ENCODE assay signal across 20 cellular contexts in the genomic region with DNA sequence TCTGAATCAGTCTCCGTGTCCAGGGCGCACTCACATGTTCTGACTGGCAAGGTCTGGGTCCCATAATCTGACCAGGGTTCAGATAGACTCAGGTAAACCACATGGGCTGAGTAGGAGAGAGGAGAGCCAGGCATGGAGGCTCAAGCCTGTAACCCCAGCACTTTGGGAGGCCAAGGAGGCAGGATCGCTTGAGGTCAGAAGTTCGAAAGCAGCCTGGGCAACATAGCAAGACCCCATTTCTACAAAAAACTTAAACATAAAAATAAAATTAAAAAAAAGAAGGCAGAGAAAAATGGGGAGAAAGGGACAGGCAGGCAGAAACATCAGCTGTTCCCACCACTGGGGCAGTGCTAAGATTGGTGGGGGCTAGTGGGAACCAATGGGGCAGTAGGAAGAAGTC. TPM values are rescaled to one million over a fixed set of nuclear protein-coding genes. Genes with fewer than 3 reads are reported as not detected.
DNase-seq lines count a peak whose midpoint lies in the region; ATAC-seq and TF ChIP-seq lines count a peak whose summit lies in the region.
"Had no signal": no experiment of that assay in that cellular context is flagged by ENCODE, and none has a peak within 500 bp of the region (broad histone marks: within the 10 kb centered on the region; RNA-seq: fewer than 3 reads in every experiment).

No MANE protein-coding gene starts in this region.

- CTCF ChIA-PET in MCF 10A (lab: Yijun Ruan, JAX): interaction anchor here (1.0 kb wide), 1 partner anchor 11 kb away, joined by 4 read pairs; no protein-coding TSS in a partner anchor
- CTCF ChIA-PET in RWPE1 (lab: Yijun Ruan, JAX): no interaction called here

- no peak overlapping the region for H3K27ac Mint-ChIP-seq in MCF 10A (ENCODE audit: low read depth, unreplicated experiment)
- H3K27ac Mint-ChIP-seq in effector memory CD8-positive, alpha-beta T cell: peak overlapping the region; percentile 12 to 73
- H3K27ac Mint-ChIP-seq in stimulated activated effector memory CD8-positive, alpha-beta T cell treated with anti-CD3 and anti-CD28 coated beads, Interleukin-12 subunit alpha, Interleukin-12 subunit beta, amount 100 ng/mL, for 72 hours: peak overlapping the region; percentile 41
- H3K27ac Mint-ChIP-seq: CD4-positive, alpha-beta T cell had no signal

- H3K27ac ChIP-seq in breast epithelium (no peak overlapping the region), RWPE1 (peak overlapping the region; percentile 30)
- H3K27ac ChIP-seq: BLaER1, KMS-11 had no signal

- no peaks in the 10 kb centered on the region for H3K9me3 Mint-ChIP-seq in MCF 10A (ENCODE audit: unreplicated experiment)
- no peaks in the 10 kb centered on the region for H3K9me3 Mint-ChIP-seq in effector memory CD8-positive, alpha-beta T cell
- H3K9me3 Mint-ChIP-seq in stimulated activated effector memory CD8-positive, alpha-beta T cell treated with anti-CD3 and anti-CD28 coated beads, Interleukin-12 subunit alpha, Interleukin-12 subunit beta, amount 100 ng/mL, for 72 hours: no peaks in the 10 kb centered on the region
- H3K9me3 Mint-ChIP-seq: CD4-positive, alpha-beta T cell had no signal

- H3K36me3 Mint-ChIP-seq in MCF 10A (ENCODE audit: insufficient read depth, unreplicated experiment): peaks cover 88% of the 10 kb centered on the region
- H3K36me3 Mint-ChIP-seq in effector memory CD8-positive, alpha-beta T cell (ENCODE audit: insufficient read depth): peaks cover 68% of the 10 kb centered on the region
- H3K36me3 Mint-ChIP-seq in stimulated activated effector memory CD8-positive, alpha-beta T cell treated with anti-CD3 and anti-CD28 coated beads, Interleukin-12 subunit alpha, Interleukin-12 subunit beta, amount 100 ng/mL, for 72 hours: peaks cover 86% of the 10 kb centered on the region

- peak overlapping the region; percentile 18 for H3K4me3 Mint-ChIP-seq in MCF 10A (ENCODE audit: unreplicated experiment)
- H3K4me3 Mint-ChIP-seq in effector memory CD8-positive, alpha-beta T cell: no peak overlapping the region
- no peak overlapping the region for H3K4me3 Mint-ChIP-seq in stimulated activated effector memory CD8-positive, alpha-beta T cell treated with anti-CD3 and anti-CD28 coated beads, Interleukin-12 subunit alpha, Interleukin-12 subunit beta, amount 100 ng/mL, for 72 hours
- H3K4me3 Mint-ChIP-seq: CD4-positive, alpha-beta T cell had no signal

- BruUV-seq in MCF 10A (replicated peaks; lab: Mats Ljungman, UMichigan): no TSS peak

- intact Hi-C loops in MCF 10A (cut with micrococcal nuclease): no loop called here
- intact Hi-C loops in breast epithelium (cut with DNase I; ENCODE audit: low total_unique reads): no loop called here

- TF ChIP-seq CTCF in MCF 10A (IDR thresholded peaks at IDR 0.05; ENCODE audit: unreplicated experiment): no peak
- TF ChIP-seq CTCF in breast epithelium (IDR thresholded peaks at IDR 0.05): no peak
- no peak for TF ChIP-seq CTCF in RWPE1 (conservative IDR thresholded peaks at IDR 0.05; ENCODE audit: low read depth)

- DNase-seq in MCF 10A (ENCODE audit: unreplicated experiment) (no peak), breast epithelium (ENCODE audit: low spot score in 2 of 2) (no peak), RWPE1 (ENCODE audit: low spot score) (no peak), NCI-H1417 treated with DMSO at 0.1 percent for 48 hours (lab: John Stamatoyannopoulos, UW) (no peak), iPS-NIHi11 (ENCODE audit: low spot score) (no peak)
- no peak for DNase-seq in effector memory CD8-positive, alpha-beta T cell
- no peak for DNase-seq in stimulated activated effector memory CD8-positive, alpha-beta T cell treated with anti-CD3 and anti-CD28 coated beads, Interleukin-12 subunit alpha, Interleukin-12 subunit beta, amount 100 ng/mL, for 72 hours (ENCODE audit: low spot score in 2 of 2)
- DNase-seq: CD4-positive, alpha-beta T cell; COR-L47; DMS79; NCI-H1105; NCI-H2081; NCI-H2171; NCI-H524 treated with DMSO at 0.1 percent for 48 hours; NCI-H82 had no signal

- H3K9me3 ChIP-seq in breast epithelium: no peaks in the 10 kb centered on the region
- H3K9me3 ChIP-seq: BLaER1 had no signal

- ATAC-seq in effector memory CD8-positive, alpha-beta T cell (replicated peaks): no peak
- no peak for ATAC-seq in stimulated activated effector memory CD8-positive, alpha-beta T cell treated with anti-CD3 and anti-CD28 coated beads, Interleukin-12 subunit alpha, Interleukin-12 subunit beta, amount 100 ng/mL, for 72 hours
- no peak for ATAC-seq in HG02759 (IDR thresholded peaks at IDR 0.05; ENCODE audit: unreplicated experiment)
- ATAC-seq: GM12878, Panc1 had no signal

- peaks cover 27% of the 10 kb centered on the region for H3K4me1 Mint-ChIP-seq in MCF 10A (ENCODE audit: insufficient read depth, unreplicated experiment)
- peaks cover 26 to 32% of the 10 kb centered on the region in 2 donors for H3K4me1 Mint-ChIP-seq in effector memory CD8-positive, alpha-beta T cell (ENCODE audit: low read depth in 2 of 2)
- H3K4me1 Mint-ChIP-seq in stimulated activated effector memory CD8-positive, alpha-beta T cell treated with anti-CD3 and anti-CD28 coated beads, Interleukin-12 subunit alpha, Interleukin-12 subunit beta, amount 100 ng/mL, for 72 hours: peaks cover 42% of the 10 kb centered on the region

- peaks cover 8% of the 10 kb centered on the region for H3K36me3 ChIP-seq in breast epithelium

- no peak overlapping the region for H3K4me3 ChIP-seq in breast epithelium
- H3K4me3 ChIP-seq: BLaER1, GM12878 had no signal

- H3K27me3 Mint-ChIP-seq in MCF 10A (ENCODE audit: insufficient read depth, unreplicated experiment): no peaks in the 10 kb centered on the region
- no peaks in the 10 kb centered on the region for H3K27me3 Mint-ChIP-seq in effector memory CD8-positive, alpha-beta T cell
- H3K27me3 Mint-ChIP-seq: CD4-positive, alpha-beta T cell had no signal

- POLR2A ChIA-PET in MCF 10A (lab: Yijun Ruan, JAX) (no interaction called here), RWPE1 (lab: Yijun Ruan, JAX; ENCODE audit: low non-redundant PET) (no interaction called here)

- no peak for TF ChIP-seq POLR2A in breast epithelium (IDR thresholded peaks at IDR 0.05)

- H3K4me1 ChIP-seq in breast epithelium: peaks cover 0 to 13% of the 10 kb centered on the region in 2 donors

- no peaks in the 10 kb centered on the region for H3K27me3 ChIP-seq in breast epithelium
- H3K27me3 ChIP-seq: BLaER1 had no signal

RNA-seq across cellular contexts. Expression of a gene that starts 5.4 kb away (rescaled TPM):
- total RNA-seq in MCF 10A (2022) (120 and 124 TPM in 2 replicates), breast epithelium (100 to 1,000 TPM in 1 of 3 donors, 10 to 100 TPM in 2; 90.5 to 170 (median 93.4) TPM)

RNA-seq across cellular contexts. Expression of a gene that starts 5.6 kb away (rescaled TPM):
- total RNA-seq in MCF 10A (2022) (31.6 and 35.0 TPM in 2 replicates), breast epithelium (10 to 100 TPM; 15.1 to 19.9 (median 17.9) TPM)

RNA-seq across cellular contexts. Expression of a gene that starts 48.2 kb away (rescaled TPM):
- total RNA-seq in MCF 10A (2022): 73.3 and 83.6 TPM in 2 replicates
- 10 to 100 TPM; 57.4 to 74.2 (median 61.3) TPM for total RNA-seq in breast epithelium

RNA-seq across cellular contexts. Expression of a gene that starts 48.4 kb away (rescaled TPM):
- total RNA-seq in MCF 10A (2022): 10.2 and 12.9 TPM in 2 replicates
- 10 to 100 TPM; 10.5 to 11.5 (median 11.5) TPM for total RNA-seq in breast epithelium
